8 cellular contexts compared by ENCODE assay signal in genomic region chr13:77466757-77467156, GRCh38.
"Had no signal": no experiment of that assay in that cellular context is flagged by ENCODE, and none has a peak within 500 bp of the region (broad histone marks: within the 10 kb centered on the region; RNA-seq: fewer than 3 reads in every experiment).

No MANE protein-coding gene starts in this region.

- H3K27ac ChIP-seq: GM23248, HL-60 had no signal

- H3K4me3 ChIP-seq: GM23248 had no signal

- H2AFZ ChIP-seq: GM23248 had no signal

- H3K27ac Mint-ChIP-seq: H9, HFFc6 had no signal

- H3K36me3 Mint-ChIP-seq: IgD-negative memory B cell had no signal

- H3K4me1 Mint-ChIP-seq: H9, IgD-negative memory B cell had no signal

- H3K9ac ChIP-seq: GM23248 had no signal

- H3K27me3 Mint-ChIP-seq: IgD-negative memory B cell had no signal

- ATAC-seq: HepG2 had no signal

- H3K4me3 Mint-ChIP-seq: H9, HFFc6, IgD-negative memory B cell had no signal

- DNase-seq: GM23248, H9, HCEC 1CT, HFFc6, KBM-7 had no signal

- H3K9me3 Mint-ChIP-seq: H9, HFFc6, IgD-negative memory B cell had no signal
